Comparison of ENCODE assay signal across 8 cellular contexts in genomic region chr7:42931447-42931833, GRCh38. TPM values are rescaled to one million over a fixed set of nuclear protein-coding genes. Genes with fewer than 3 reads are reported as not detected.
A peak's percentile ranks its signal among the peaks of the same experiment; 100 is the strongest.
DNase-seq lines count a peak whose midpoint lies in the region; ATAC-seq and TF ChIP-seq lines count a peak whose summit lies in the region.

No MANE protein-coding gene starts in this region.

- H3K27me3 ChIP-seq in kidney epithelial cell (ENCODE audit: control insufficient read depth, insufficient read depth, low read length) (no peaks in the 10 kb centered on the region), thymus (ENCODE audit: control insufficient read depth, insufficient read depth) (no peaks in the 10 kb centered on the region)

- peak overlapping the region; percentile 89 for H3K27ac ChIP-seq in thymus (ENCODE audit: low read depth)

- H3K27ac Mint-ChIP-seq in activated CD4-positive, alpha-beta T cell treated with anti-CD3 and anti-CD28 coated beads, Interleukin-2, amount 10 ng/mL, durations not matched to agents 24 days and 14 days: peak overlapping the region; percentile 99
- H3K27ac Mint-ChIP-seq in activated naive CD4-positive, alpha-beta T cell treated with anti-CD3 and anti-CD28 coated beads, Interleukin-2, amount 50 U/mL, for 24 hours: peak overlapping the region; percentile 100

- peak overlapping the region; percentile 100 for H3K4me3 ChIP-seq in kidney epithelial cell (ENCODE audit: low read depth, low read length)
- H3K4me3 ChIP-seq in thymus (ENCODE audit: low read length): peak overlapping the region; percentile 77

- H3K4me3 Mint-ChIP-seq in activated CD4-positive, alpha-beta T cell treated with anti-CD3 and anti-CD28 coated beads, Interleukin-2, amount 10 ng/mL, durations not matched to agents 24 days and 14 days: peak overlapping the region; percentile 97
- peak overlapping the region; percentile 98 for H3K4me3 Mint-ChIP-seq in activated naive CD4-positive, alpha-beta T cell treated with anti-CD3 and anti-CD28 coated beads, Interleukin-2, amount 50 U/mL, for 24 hours

- H3K9me3 Mint-ChIP-seq in activated CD4-positive, alpha-beta T cell treated with anti-CD3 and anti-CD28 coated beads, Interleukin-2, amount 10 ng/mL, durations not matched to agents 24 days and 14 days: no peaks in the 10 kb centered on the region
- no peaks in the 10 kb centered on the region for H3K9me3 Mint-ChIP-seq in activated naive CD4-positive, alpha-beta T cell treated with anti-CD3 and anti-CD28 coated beads, Interleukin-2, amount 50 U/mL, for 24 hours

- H3K9me3 ChIP-seq in thymus (ENCODE audit: control insufficient read depth): no peaks in the 10 kb centered on the region

- peaks cover 14% of the 10 kb centered on the region for H3K4me1 ChIP-seq in thymus (ENCODE audit: control insufficient read depth, insufficient read depth, low read length)

- DNase-seq in activated CD4-positive, alpha-beta T cell treated with anti-CD3 and anti-CD28 coated beads, Interleukin-2, amount 10 ng/mL, durations not matched to agents 24 days and 14 days: peak; percentile 85
- no peak for DNase-seq in activated CD4-positive, alpha-beta T cell treated with anti-CD3 and anti-CD28 coated beads for 1 hour
- DNase-seq in kidney epithelial cell (ENCODE audit: low read depth): no peak
- no peak for DNase-seq in AG08395 (ENCODE audit: low spot score)
- DNase-seq in ureter (ENCODE audit: low spot score): no peak

- no peak for TF ChIP-seq CTCF in kidney epithelial cell (IDR thresholded peaks at IDR 0.05; ENCODE audit: insufficient read depth, low read length, poor library complexity, severe bottlenecking)

- H3K36me3 ChIP-seq in kidney epithelial cell (ENCODE audit: control insufficient read depth, insufficient read depth, low read length) (no peaks in the 10 kb centered on the region), thymus (ENCODE audit: control insufficient read depth, insufficient read depth) (no peaks in the 10 kb centered on the region)

- no peaks in the 10 kb centered on the region for H3K27me3 Mint-ChIP-seq in activated CD4-positive, alpha-beta T cell treated with anti-CD3 and anti-CD28 coated beads, Interleukin-2, amount 10 ng/mL, durations not matched to agents 24 days and 14 days
- no peaks in the 10 kb centered on the region for H3K27me3 Mint-ChIP-seq in activated naive CD4-positive, alpha-beta T cell treated with anti-CD3 and anti-CD28 coated beads, Interleukin-2, amount 50 U/mL, for 24 hours

- H3K4me1 Mint-ChIP-seq in activated CD4-positive, alpha-beta T cell treated with anti-CD3 and anti-CD28 coated beads, Interleukin-2, amount 10 ng/mL, durations not matched to agents 24 days and 14 days: peaks cover 50% of the 10 kb centered on the region
- peaks cover 65% of the 10 kb centered on the region for H3K4me1 Mint-ChIP-seq in activated naive CD4-positive, alpha-beta T cell treated with anti-CD3 and anti-CD28 coated beads, Interleukin-2, amount 50 U/mL, for 24 hours

- intact Hi-C loops in activated CD4-positive, alpha-beta T cell treated with anti-CD3 and anti-CD28 coated beads, Interleukin-2, amount 10 ng/mL, durations not matched to agents 24 days and 14 days (cut with micrococcal nuclease): loop anchor here (5.0 to 10.0 kb wide), 2 partner anchors 651 to 1047 kb away; partner anchors contain the start of gene STK17A

- peaks cover 50% of the 10 kb centered on the region for H3K36me3 Mint-ChIP-seq in activated CD4-positive, alpha-beta T cell treated with anti-CD3 and anti-CD28 coated beads, Interleukin-2, amount 10 ng/mL, durations not matched to agents 24 days and 14 days (ENCODE audit: low read depth)
- peaks cover 12% of the 10 kb centered on the region for H3K36me3 Mint-ChIP-seq in activated naive CD4-positive, alpha-beta T cell treated with anti-CD3 and anti-CD28 coated beads, Interleukin-2, amount 50 U/mL, for 24 hours

- ATAC-seq in HG03175 (IDR thresholded peaks at IDR 0.05; ENCODE audit: unreplicated experiment): no peak

- WGBS in thymus: under 1% methylated on average over 12 of the region's 12 CpGs

RNA-seq across cellular contexts. Expression of gene PSMA2, which starts 0.5 kb away (rescaled TPM):
- 202 and 209 TPM in 2 replicates for total RNA-seq in activated CD4-positive, alpha-beta T cell treated with anti-CD3 and anti-CD28 coated beads, Interleukin-2, amount 10 ng/mL, durations not matched to agents 24 days and 14 days
- 71.2 and 91.8 TPM in 2 replicates for total RNA-seq in kidney epithelial cell
- polyA plus RNA-seq in thymus: 226 TPM
- total RNA-seq in ureter: 46.7 TPM

RNA-seq across cellular contexts. Expression of gene MRPL32, which starts 0.7 kb away (rescaled TPM):
- total RNA-seq in activated CD4-positive, alpha-beta T cell treated with anti-CD3 and anti-CD28 coated beads, Interleukin-2, amount 10 ng/mL, durations not matched to agents 24 days and 14 days: 81.6 and 89.1 TPM in 2 replicates
- total RNA-seq in kidney epithelial cell: 95.4 and 97.9 TPM in 2 replicates
- 97.7 TPM for polyA plus RNA-seq in thymus
- total RNA-seq in ureter: 41.5 TPM

RNA-seq across cellular contexts. Expression of gene C7orf25, which starts 19.6 kb away (rescaled TPM):
- total RNA-seq in activated CD4-positive, alpha-beta T cell treated with anti-CD3 and anti-CD28 coated beads, Interleukin-2, amount 10 ng/mL, durations not matched to agents 24 days and 14 days: 2.1 and 3.9 TPM in 2 replicates
- total RNA-seq in kidney epithelial cell (10.5 and 14.4 TPM in 2 replicates), ureter (6.6 TPM)
- polyA plus RNA-seq in thymus: 4.1 TPM
